In the genomic region with DNA sequence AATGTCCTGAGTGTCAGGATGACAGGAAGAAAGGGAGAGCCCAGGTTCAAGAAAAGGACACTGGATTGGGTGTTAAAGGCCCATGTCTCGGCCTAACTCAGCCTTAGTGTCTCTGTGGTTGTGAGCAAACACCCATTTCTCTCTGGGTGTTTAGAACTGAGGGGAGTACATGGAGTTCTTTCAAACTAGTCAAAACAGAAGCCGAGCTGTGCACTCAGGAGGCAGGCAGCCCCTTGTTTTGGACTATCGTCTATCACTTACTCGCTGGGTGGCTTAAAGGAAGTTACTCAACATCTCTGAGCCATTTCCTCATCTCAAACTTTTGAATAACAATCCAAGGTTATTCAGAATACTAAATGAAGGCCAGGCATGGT, we compare ENCODE assay signal across 1 cellular context.
A peak's percentile ranks its signal among the peaks of the same experiment; 100 is the strongest.
TF ChIP-seq lines count a peak whose summit lies in the region.

No MANE protein-coding gene starts in this region.

TF ChIP-seq in HepG2, 621 proteins besides CTCF, POLR2A, EP300 and RAD21:
- TF ChIP-seq PLRG1 (conservative IDR thresholded peaks at IDR 0.05), result no peak
- TF ChIP-seq ZMYM3 (CRISPR knock-in tag; IDR thresholded peaks at IDR 0.05), result peak; percentile 80
- TF ChIP-seq, protein P1, sequence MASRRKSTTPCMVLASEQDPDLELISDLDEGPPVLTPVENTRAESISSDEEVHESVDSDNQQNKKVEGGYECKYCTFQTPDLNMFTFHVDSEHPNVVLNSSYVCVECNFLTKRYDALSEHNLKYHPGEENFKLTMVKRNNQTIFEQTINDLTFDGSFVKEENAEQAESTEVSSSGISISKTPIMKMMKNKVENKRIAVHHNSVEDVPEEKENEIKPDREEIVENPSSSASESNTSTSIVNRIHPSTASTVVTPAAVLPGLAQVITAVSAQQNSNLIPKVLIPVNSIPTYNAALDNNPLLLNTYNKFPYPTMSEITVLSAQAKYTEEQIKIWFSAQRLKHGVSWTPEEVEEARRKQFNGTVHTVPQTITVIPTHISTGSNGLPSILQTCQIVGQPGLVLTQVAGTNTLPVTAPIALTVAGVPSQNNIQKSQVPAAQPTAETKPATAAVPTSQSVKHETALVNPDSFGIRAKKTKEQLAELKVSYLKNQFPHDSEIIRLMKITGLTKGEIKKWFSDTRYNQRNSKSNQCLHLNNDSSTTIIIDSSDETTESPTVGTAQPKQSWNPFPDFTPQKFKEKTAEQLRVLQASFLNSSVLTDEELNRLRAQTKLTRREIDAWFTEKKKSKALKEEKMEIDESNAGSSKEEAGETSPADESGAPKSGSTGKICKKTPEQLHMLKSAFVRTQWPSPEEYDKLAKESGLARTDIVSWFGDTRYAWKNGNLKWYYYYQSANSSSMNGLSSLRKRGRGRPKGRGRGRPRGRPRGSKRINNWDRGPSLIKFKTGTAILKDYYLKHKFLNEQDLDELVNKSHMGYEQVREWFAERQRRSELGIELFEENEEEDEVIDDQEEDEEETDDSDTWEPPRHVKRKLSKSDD (CRISPR knock-in tag; IDR thresholded peaks at IDR 0.05; ENCODE audit: low read depth), result no peak
- TF ChIP-seq CCAR2 (optimal IDR thresholded peaks at IDR 0.05; ENCODE audit: low read depth, low read length), result no peak
- TF ChIP-seq ZNF768 (CRISPR knock-in tag; IDR thresholded peaks at IDR 0.05), result peak; percentile 76; the same call in 1 of the 2 replicates
- TF ChIP-seq ZZZ3 (CRISPR knock-in tag; IDR thresholded peaks at IDR 0.05; ENCODE audit: borderline replicate concordance), result no peak
- TF ChIP-seq NONO (IDR thresholded peaks at IDR 0.05), result no peak
- TF ChIP-seq NONO (CRISPR knock-in tag; conservative IDR thresholded peaks at IDR 0.05), result no peak
- no peak for TF ChIP-seq ZNF34 (CRISPR knock-in tag; IDR thresholded peaks at IDR 0.05; ENCODE audit: borderline replicate concordance)
- 0 out of 2 replicates have a peak, but pooled peaks have one; percentile 41 for TF ChIP-seq ADNP (CRISPR knock-in tag; IDR thresholded peaks at IDR 0.05)
TF ChIP-seq in HepG2: peak in this region for 3.
